Comparison of ENCODE assay signal across 1 cellular context in the genomic region with DNA sequence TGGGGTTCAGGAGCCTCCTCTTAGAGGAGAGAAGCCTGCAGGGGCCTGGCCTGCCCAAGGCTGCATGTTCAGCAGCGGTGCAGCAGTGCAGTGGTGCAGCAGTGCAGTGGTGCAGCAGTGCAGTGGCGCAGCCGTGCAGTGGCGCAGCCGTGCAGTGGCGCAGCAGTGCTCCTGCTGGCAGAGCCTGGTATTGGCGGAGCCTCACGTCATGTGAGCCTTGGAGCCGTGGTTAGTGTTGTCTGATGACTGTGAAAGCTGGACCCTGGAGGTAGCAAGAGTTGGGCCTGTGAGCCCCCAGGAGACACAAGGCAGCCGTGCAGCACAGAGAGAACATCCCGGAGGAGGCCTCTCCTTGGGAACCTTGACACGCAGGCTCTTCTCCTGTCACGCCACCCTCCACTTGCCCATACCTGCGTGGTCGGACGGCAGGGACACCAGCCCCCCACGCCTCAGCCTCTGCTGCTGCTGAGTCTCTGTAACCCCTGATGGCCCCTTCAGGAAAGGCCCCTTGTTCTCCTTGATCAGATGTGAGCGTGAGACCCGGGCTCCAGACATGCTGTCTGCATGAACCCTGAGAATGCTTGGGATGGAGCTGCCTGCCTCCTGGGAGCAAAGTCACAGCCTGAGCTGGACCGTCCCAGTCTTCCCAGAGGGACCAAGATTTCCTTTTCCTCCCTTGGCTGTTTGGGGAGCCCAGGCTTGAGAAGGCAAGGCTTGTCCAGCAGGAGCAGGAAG.
TF ChIP-seq lines count a peak whose summit lies in the region.

No MANE protein-coding gene starts in this region.

TF ChIP-seq in Ishikawa, 13 proteins besides CTCF, POLR2A, EP300 and RAD21 (continued from another document):
- TF ChIP-seq, protein P1, sequence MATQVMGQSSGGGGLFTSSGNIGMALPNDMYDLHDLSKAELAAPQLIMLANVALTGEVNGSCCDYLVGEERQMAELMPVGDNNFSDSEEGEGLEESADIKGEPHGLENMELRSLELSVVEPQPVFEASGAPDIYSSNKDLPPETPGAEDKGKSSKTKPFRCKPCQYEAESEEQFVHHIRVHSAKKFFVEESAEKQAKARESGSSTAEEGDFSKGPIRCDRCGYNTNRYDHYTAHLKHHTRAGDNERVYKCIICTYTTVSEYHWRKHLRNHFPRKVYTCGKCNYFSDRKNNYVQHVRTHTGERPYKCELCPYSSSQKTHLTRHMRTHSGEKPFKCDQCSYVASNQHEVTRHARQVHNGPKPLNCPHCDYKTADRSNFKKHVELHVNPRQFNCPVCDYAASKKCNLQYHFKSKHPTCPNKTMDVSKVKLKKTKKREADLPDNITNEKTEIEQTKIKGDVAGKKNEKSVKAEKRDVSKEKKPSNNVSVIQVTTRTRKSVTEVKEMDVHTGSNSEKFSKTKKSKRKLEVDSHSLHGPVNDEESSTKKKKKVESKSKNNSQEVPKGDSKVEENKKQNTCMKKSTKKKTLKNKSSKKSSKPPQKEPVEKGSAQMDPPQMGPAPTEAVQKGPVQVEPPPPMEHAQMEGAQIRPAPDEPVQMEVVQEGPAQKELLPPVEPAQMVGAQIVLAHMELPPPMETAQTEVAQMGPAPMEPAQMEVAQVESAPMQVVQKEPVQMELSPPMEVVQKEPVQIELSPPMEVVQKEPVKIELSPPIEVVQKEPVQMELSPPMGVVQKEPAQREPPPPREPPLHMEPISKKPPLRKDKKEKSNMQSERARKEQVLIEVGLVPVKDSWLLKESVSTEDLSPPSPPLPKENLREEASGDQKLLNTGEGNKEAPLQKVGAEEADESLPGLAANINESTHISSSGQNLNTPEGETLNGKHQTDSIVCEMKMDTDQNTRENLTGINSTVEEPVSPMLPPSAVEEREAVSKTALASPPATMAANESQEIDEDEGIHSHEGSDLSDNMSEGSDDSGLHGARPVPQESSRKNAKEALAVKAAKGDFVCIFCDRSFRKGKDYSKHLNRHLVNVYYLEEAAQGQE (IDR thresholded peaks at IDR 0.05; ENCODE audit: low read depth): no peak
- TF ChIP-seq TCF12 (IDR thresholded peaks at IDR 0.05; ENCODE audit: low read depth) (no peak), FOXM1 (IDR thresholded peaks at IDR 0.05; ENCODE audit: borderline replicate concordance, low read depth) (no peak), CEBPB (IDR thresholded peaks at IDR 0.05) (no peak), NFIC (IDR thresholded peaks at IDR 0.05) (no peak), TAF1 (IDR thresholded peaks at IDR 0.05; ENCODE audit: low read depth) (no peak)
- TF ChIP-seq, protein P2, sequence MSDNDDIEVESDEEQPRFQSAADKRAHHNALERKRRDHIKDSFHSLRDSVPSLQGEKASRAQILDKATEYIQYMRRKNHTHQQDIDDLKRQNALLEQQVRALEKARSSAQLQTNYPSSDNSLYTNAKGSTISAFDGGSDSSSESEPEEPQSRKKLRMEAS (IDR thresholded peaks at IDR 0.05): no peak
